ENCODE assay signal across 29 cellular contexts in genomic region chr3:61813656-61814055, GRCh38.
"Had no signal": no experiment of that assay in that cellular context is flagged by ENCODE, and none has a peak within 500 bp of the region (broad histone marks: within the 10 kb centered on the region; RNA-seq: fewer than 3 reads in every experiment).

No MANE protein-coding gene starts in this region.

- H3K4me1 ChIP-seq: breast epithelium had no signal

- DNase-seq: activated CD4-positive, alpha-beta T cell treated with anti-CD3 and anti-CD28 coated beads for 48 hours; activated CD4-positive, alpha-beta T cell treated with anti-CD3 and anti-CD28 coated beads, Interleukin-2, amount 50 U/mL, for 48 hours; activated CD8-positive, alpha-beta memory T cell treated with anti-CD3 and anti-CD28 coated beads, Interleukin-2, amount 50 U/mL, for 48 hours; activated gamma-delta T cell; activated naive CD4-positive, alpha-beta T cell treated with anti-CD3 and anti-CD28 coated beads, Interleukin-2, amount 10 ng/mL, durations not matched to agents 7 days and 5 days; activated naive CD8-positive, alpha-beta T cell treated with anti-CD3 and anti-CD28 coated beads, Interleukin-2, amount 10 ng/mL, durations not matched to agents 7 days and 5 days; activated T-cell treated with anti-CD3 and anti-CD28 coated beads, Interleukin-2, amount 50 U/mL, for 24 hours; amygdala; endodermal cell; foreskin fibroblast; heart left ventricle; hypothalamus; immature natural killer cell; kidney; left colon; mammary epithelial cell; midbrain; spleen; stimulated activated naive CD4-positive, alpha-beta T cell; T-helper 1 cell had no signal

- H3K9me3 Mint-ChIP-seq: activated naive CD4-positive, alpha-beta T cell treated with anti-CD3 and anti-CD28 coated beads, Interleukin-2, amount 10 ng/mL, durations not matched to agents 7 days and 5 days; activated naive CD8-positive, alpha-beta T cell treated with anti-CD3 and anti-CD28 coated beads, Interleukin-2, amount 10 ng/mL, durations not matched to agents 7 days and 5 days; activated T-cell treated with anti-CD3 and anti-CD28 coated beads, Interleukin-2, amount 50 U/mL, for 24 hours; central memory CD8-positive, alpha-beta T cell; dendritic cell treated with granulocyte-macrophage colony-stimulating factor and Interleukin-4, amounts not matched to agents 40 ng/mL and 50 ng/mL, for 4 days; endodermal cell; T-helper 2 cell treated with Interferon-gamma antibody and Interleukin-4, amounts not matched to agents 5 μg/mL and 100 μg/mL, for 36 hours had no signal

- H3K4me3 Mint-ChIP-seq: activated naive CD4-positive, alpha-beta T cell treated with anti-CD3 and anti-CD28 coated beads, Interleukin-2, amount 10 ng/mL, durations not matched to agents 7 days and 5 days; activated naive CD8-positive, alpha-beta T cell treated with anti-CD3 and anti-CD28 coated beads, Interleukin-2, amount 10 ng/mL, durations not matched to agents 7 days and 5 days; activated T-cell treated with anti-CD3 and anti-CD28 coated beads, Interleukin-2, amount 50 U/mL, for 24 hours; central memory CD8-positive, alpha-beta T cell; dendritic cell treated with granulocyte-macrophage colony-stimulating factor and Interleukin-4, amounts not matched to agents 40 ng/mL and 50 ng/mL, for 4 days; endodermal cell; immature natural killer cell; natural killer cell treated with Interleukin-12 subunit alpha and Interleukin-12 subunit beta and Interleukin-15 and Interleukin-18, amount 100 ng/mL, for 72 hours; T-helper 2 cell treated with Interferon-gamma antibody and Interleukin-4, amounts not matched to agents 5 μg/mL and 100 μg/mL, for 36 hours had no signal

- H3K27ac Mint-ChIP-seq: activated naive CD4-positive, alpha-beta T cell treated with anti-CD3 and anti-CD28 coated beads, Interleukin-2, amount 10 ng/mL, durations not matched to agents 7 days and 5 days; activated naive CD8-positive, alpha-beta T cell treated with anti-CD3 and anti-CD28 coated beads, Interleukin-2, amount 10 ng/mL, durations not matched to agents 7 days and 5 days; activated T-cell treated with anti-CD3 and anti-CD28 coated beads, Interleukin-2, amount 50 U/mL, for 24 hours; dendritic cell treated with granulocyte-macrophage colony-stimulating factor and Interleukin-4, amounts not matched to agents 40 ng/mL and 50 ng/mL, for 4 days; endodermal cell; immature natural killer cell; natural killer cell treated with Interleukin-12 subunit alpha and Interleukin-12 subunit beta and Interleukin-15 and Interleukin-18, amount 100 ng/mL, for 72 hours; T-helper 2 cell treated with Interferon-gamma antibody and Interleukin-4, amounts not matched to agents 5 μg/mL and 100 μg/mL, for 36 hours had no signal

- H3K27me3 Mint-ChIP-seq: activated naive CD4-positive, alpha-beta T cell treated with anti-CD3 and anti-CD28 coated beads, Interleukin-2, amount 10 ng/mL, durations not matched to agents 7 days and 5 days; activated naive CD8-positive, alpha-beta T cell treated with anti-CD3 and anti-CD28 coated beads, Interleukin-2, amount 10 ng/mL, durations not matched to agents 7 days and 5 days; activated T-cell treated with anti-CD3 and anti-CD28 coated beads, Interleukin-2, amount 50 U/mL, for 24 hours; central memory CD8-positive, alpha-beta T cell; dendritic cell treated with granulocyte-macrophage colony-stimulating factor and Interleukin-4, amounts not matched to agents 40 ng/mL and 50 ng/mL, for 4 days; natural killer cell treated with Interleukin-12 subunit alpha and Interleukin-12 subunit beta and Interleukin-15 and Interleukin-18, amount 100 ng/mL, for 72 hours had no signal

- H3K27me3 ChIP-seq: breast epithelium, heart left ventricle, spleen, tibial nerve had no signal

- ATAC-seq: activated CD4-positive, CD25-positive, alpha-beta regulatory T cell treated with anti-CD3 and anti-CD28 coated beads, Interleukin-2, amount 50 U/mL, for 24 hours; esophagus mucosa; heart left ventricle; left colon; natural killer cell treated with Interleukin-12 subunit alpha and Interleukin-12 subunit beta and Interleukin-15 and Interleukin-18, amount 100 ng/mL, for 72 hours; right cardiac atrium had no signal

- H3K9me3 ChIP-seq: breast epithelium, heart left ventricle, spleen, tibial nerve had no signal

- H3K36me3 Mint-ChIP-seq: activated naive CD4-positive, alpha-beta T cell treated with anti-CD3 and anti-CD28 coated beads, Interleukin-2, amount 10 ng/mL, durations not matched to agents 7 days and 5 days; activated naive CD8-positive, alpha-beta T cell treated with anti-CD3 and anti-CD28 coated beads, Interleukin-2, amount 10 ng/mL, durations not matched to agents 7 days and 5 days; natural killer cell treated with Interleukin-12 subunit alpha and Interleukin-12 subunit beta and Interleukin-15 and Interleukin-18, amount 100 ng/mL, for 72 hours had no signal

- H3K36me3 ChIP-seq: breast epithelium, heart left ventricle, spleen, tibial nerve had no signal

- H3K27ac ChIP-seq: breast epithelium, spleen, tibial nerve had no signal

- H3K4me3 ChIP-seq: breast epithelium, heart left ventricle, spleen, tibial nerve had no signal

- H3K4me1 Mint-ChIP-seq: activated naive CD4-positive, alpha-beta T cell treated with anti-CD3 and anti-CD28 coated beads, Interleukin-2, amount 10 ng/mL, durations not matched to agents 7 days and 5 days; activated naive CD8-positive, alpha-beta T cell treated with anti-CD3 and anti-CD28 coated beads, Interleukin-2, amount 10 ng/mL, durations not matched to agents 7 days and 5 days; central memory CD8-positive, alpha-beta T cell; immature natural killer cell had no signal
